In the genomic region with DNA sequence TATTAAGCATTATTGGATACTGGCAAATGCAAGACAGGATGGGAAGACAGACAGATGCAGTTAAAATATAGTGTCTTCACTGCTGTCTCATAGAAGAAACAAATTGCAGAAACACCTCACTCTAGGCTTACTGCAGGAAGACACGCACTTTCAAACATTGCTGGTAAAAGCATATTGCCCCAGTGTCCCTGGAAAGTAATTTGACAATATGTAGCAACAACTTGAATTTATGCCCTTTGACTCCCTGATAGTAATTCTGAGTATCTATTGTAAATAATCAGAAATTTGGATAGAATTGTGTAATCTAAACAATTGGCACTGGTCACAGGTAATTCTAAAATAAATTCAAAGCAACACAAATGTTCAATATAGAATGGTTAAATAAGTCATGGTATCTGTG, we compare ENCODE assay signal across 23 cellular contexts.
DNase-seq lines count a peak whose midpoint lies in the region; ATAC-seq, FAIRE-seq and TF ChIP-seq lines count a peak whose summit lies in the region.
"Had no signal": no experiment of that assay in that cellular context is flagged by ENCODE, and none has a peak within 500 bp of the region (broad histone marks: within the 10 kb centered on the region; RNA-seq: fewer than 3 reads in every experiment).

No MANE protein-coding gene starts in this region.

- CTCF ChIA-PET in HepG2 (lab: Yijun Ruan, JAX; ENCODE audit: low intra/inter-chr PET ratio, low total read pairs): no interaction called here
- CTCF ChIA-PET in K562 (lab: Yijun Ruan, JAX; ENCODE audit: low intra/inter-chr PET ratio): no interaction called here
- CTCF ChIA-PET in OCI-LY7 (lab: Charles Lee; ENCODE audit: unreplicated experiment): no interaction called here

- 56% methylated on average over 1 of the region's 1 CpG for WGBS in liver
- WGBS in HepG2 (ENCODE audit: low lambda C conversion rate): 95% methylated on average over 1 of the region's 1 CpG
- 64% methylated on average over 1 of the region's 1 CpG for WGBS in K562 (ENCODE audit: insufficient coverage, low coverage, missing lambda C conversion rate)

- H3K9me1 ChIP-seq in K562 (ENCODE audit: control insufficient read depth, insufficient read depth, low read length): no peaks in the 10 kb centered on the region

- POLR2A ChIA-PET in HepG2 (lab: Yijun Ruan, JAX): no interaction called here
- POLR2A ChIA-PET in K562 (lab: Yijun Ruan, JAX): no interaction called here
- POLR2A ChIA-PET in OCI-LY7 (lab: Charles Lee): interaction anchor here (0.6 to 1.8 kb wide), 5 partner anchors 42 to 306 kb away, joined by 3 to 11 read pairs (median 3); partner anchors contain the start of gene MSL2

- in situ Hi-C loops in HepG2 (cut with HindIII; ENCODE audit: extremely low pct_ligation_motif_present, low pct_unique_long_range_greater_than_20kb) (no loop called here), K562 (cut with MboI) (no loop called here)

- H3K9ac ChIP-seq in liver (ENCODE audit: low read depth in 1 of 2, low read length in 2 of 2) (no peak overlapping the region), HepG2 (ENCODE audit: insufficient read depth, low read depth, low read length) (no peak overlapping the region), K562 (ENCODE audit: insufficient read depth in 1 of 2, low read depth in 2 of 2, low read length in 2 of 2) (no peak overlapping the region; a peak in 1 of 4 replicates)

- H3K9me3 ChIP-seq in liver (ENCODE audit: control insufficient read depth in 4 of 4, low read length in 3 of 4) (no peaks in the 10 kb centered on the region), HepG2 (ENCODE audit: low read length) (no peaks in the 10 kb centered on the region), KOPT-K1 (ENCODE audit: insufficient read depth, low read length, poor library complexity, severe bottlenecking) (no peaks in the 10 kb centered on the region), K562 (replicated peaks; ENCODE audit: control insufficient read depth, insufficient read depth, low read depth, low read length) (no peaks in the 10 kb centered on the region), mucosa of descending colon (no peaks in the 10 kb centered on the region), OCI-LY7 (ENCODE audit: low read length) (no peaks in the 10 kb centered on the region)
- H3K9me3 ChIP-seq: A549, BE2C had no signal

- H3K27me3 ChIP-seq in liver (ENCODE audit: control insufficient read depth in 4 of 4, insufficient read depth in 4 of 4, low read length in 3 of 4) (no peaks in the 10 kb centered on the region), HepG2 (ENCODE audit: control insufficient read depth in 1 of 2, insufficient read depth in 2 of 2, low read length in 2 of 2) (no peaks in the 10 kb centered on the region), K562 (ENCODE audit: control insufficient read depth in 2 of 2, insufficient read depth in 2 of 2, low read length in 2 of 2) (no peaks in the 10 kb centered on the region)
- H3K27me3 ChIP-seq: BE2C had no signal

- H4K20me1 ChIP-seq in HepG2 (ENCODE audit: insufficient read depth, low read length): no peaks in the 10 kb centered on the region
- H4K20me1 ChIP-seq in K562 (replicated peaks; ENCODE audit: control insufficient read depth, insufficient read depth, low read length): no peaks in the 10 kb centered on the region
- no peaks in the 10 kb centered on the region for H4K20me1 ChIP-seq in OCI-LY7 (ENCODE audit: insufficient read depth, low read length)

- H3K27ac ChIP-seq in liver (ENCODE audit: low read depth in 1 of 2, low read length in 2 of 2) (no peak overlapping the region), HepG2 (ENCODE audit: extremely low read length, insufficient read depth, low read length) (no peak overlapping the region), KOPT-K1 (ENCODE audit: low read depth, low read length, poor library complexity, severe bottlenecking) (peak overlapping the region; percentile 76), K562 (ENCODE audit: extremely low read depth, low read depth, low read length) (peak overlapping the region; percentile 21; the same call in 2 of the 3 replicates), OCI-LY7 (ENCODE audit: low read depth, low read length, poor library complexity, severe bottlenecking) (no peak overlapping the region)
- H3K27ac ChIP-seq: A549 had no signal

- no peak for FAIRE-seq in HepG2 (lab: Jason Lieb, UNC)
- no peak for FAIRE-seq in K562 (lab: Jason Lieb, UNC)
- FAIRE-seq: A549, GM12878, H54 had no signal

- DNase-seq in HepG2 (ENCODE audit: low spot score) (no peak), K562 (ENCODE audit: extremely low read depth in 1 of 4, low spot score in 3 of 4) (no peak), mucosa of descending colon (no peak), OCI-LY7 (ENCODE audit: low spot score) (no peak), kidney glomerular epithelial cell (lab: John Stamatoyannopoulos, UW) (no peak)
- DNase-seq: 8988T; ACHN; AML-193; BE2C; C1 segment of cervical spinal cord; Calu3; CD4-positive, alpha-beta memory T cell; COR-L47; DMS53; DMS79 treated with DMSO at 0.1 percent for 48 hours; GDM1; GOT3; HCEC 1CT had no signal

- TF ChIP-seq CTCF in liver (IDR thresholded peaks at IDR 0.05; ENCODE audit: low read depth, low read length, missing input control) (no peak), HepG2 (CRISPR knock-in tag; IDR thresholded peaks at IDR 0.05) (no peak), K562 (IDR thresholded peaks at IDR 0.05 in 2 of 3, conservative IDR thresholded peaks at IDR 0.05 in 1 of 3; ENCODE audit: insufficient read depth in 2 of 3, low read depth in 1 of 3, low read length in 3 of 3) (no peak), mucosa of descending colon (IDR thresholded peaks at IDR 0.05) (no peak), OCI-LY7 (conservative IDR thresholded peaks at IDR 0.05; ENCODE audit: low read length) (no peak)

- intact Hi-C loops in HepG2 (cut with micrococcal nuclease; ENCODE audit: unreplicated experiment): no loop called here
- intact Hi-C loops in K562 (cut with micrococcal nuclease): no loop called here
- intact Hi-C loops in mucosa of descending colon (cut with DNase I, micrococcal nuclease): no loop called here
- intact Hi-C loops in OCI-LY7 (cut with micrococcal nuclease; ENCODE audit: unreplicated experiment): no loop called here

- H3K4me2 ChIP-seq in HepG2 (ENCODE audit: low read depth, low read length) (no peak overlapping the region), K562 (ENCODE audit: insufficient read depth, low read length) (no peak overlapping the region), OCI-LY7 (ENCODE audit: low read length) (no peak overlapping the region)
- H3K4me2 ChIP-seq: A549 had no signal

- H3K36me3 ChIP-seq in liver (ENCODE audit: control insufficient read depth in 4 of 4, insufficient read depth in 3 of 4, low read depth in 1 of 4, low read length in 3 of 4) (no peaks in the 10 kb centered on the region), HepG2 (replicated peaks in 1 of 2; ENCODE audit: control insufficient read depth in 1 of 2, insufficient read depth in 2 of 2, low read length in 2 of 2) (no peaks in the 10 kb centered on the region), KOPT-K1 (ENCODE audit: insufficient read depth, low read length) (no peaks in the 10 kb centered on the region), K562 (ENCODE audit: control insufficient read depth, insufficient read depth, low read length) (no peaks in the 10 kb centered on the region), mucosa of descending colon (ENCODE audit: low read depth) (no peaks in the 10 kb centered on the region), OCI-LY7 (ENCODE audit: insufficient read depth, low read length) (no peaks in the 10 kb centered on the region)
- H3K36me3 ChIP-seq: BE2C had no signal

- no peak for ATAC-seq in HepG2
- no peak for ATAC-seq in K562
- ATAC-seq in mucosa of descending colon: no peak
- ATAC-seq: A549, GM12878 had no signal

- H3K4me1 ChIP-seq in liver (ENCODE audit: control insufficient read depth in 4 of 4, insufficient read depth in 4 of 4, low read length in 3 of 4) (peaks cover 0 to 7% (median 4%) of the 10 kb centered on the region in 4 donors), HepG2 (ENCODE audit: insufficient read depth, low read length) (no peaks in the 10 kb centered on the region), K562 (replicated peaks in 1 of 2; ENCODE audit: control insufficient read depth in 2 of 2, insufficient read depth in 2 of 2, low read length in 2 of 2) (peaks cover 6 to 18% of the 10 kb centered on the region in 2 experiments; a peak in 4 of 5 replicates), mucosa of descending colon (ENCODE audit: low read depth) (no peaks in the 10 kb centered on the region), OCI-LY7 (ENCODE audit: insufficient read depth, low read length, poor library complexity, severe bottlenecking) (no peaks in the 10 kb centered on the region)
- H3K4me1 ChIP-seq: A549 had no signal

- H2AFZ ChIP-seq in HepG2 (ENCODE audit: low read length) (no peak overlapping the region), K562 (ENCODE audit: low read depth, low read length) (peak overlapping the region; percentile 52; the same call in 1 of the 2 replicates), OCI-LY7 (ENCODE audit: low read length) (no peak overlapping the region)

- H3K9me2 ChIP-seq in OCI-LY7 (ENCODE audit: insufficient read depth, low read length): no peaks in the 10 kb centered on the region

- TF ChIP-seq POLR2A in HepG2 (IDR thresholded peaks at IDR 0.05; ENCODE audit: insufficient read depth in 1 of 2, low read depth in 2 of 2, low read length in 2 of 2) (no peak), K562 (conservative IDR thresholded peaks at IDR 0.05) (no peak)

- no peaks in the 10 kb centered on the region for H3K79me2 ChIP-seq in HepG2 (ENCODE audit: insufficient read depth, low read length)
- no peaks in the 10 kb centered on the region for H3K79me2 ChIP-seq in K562 (ENCODE audit: control insufficient read depth, insufficient read depth, low read length)
- H3K79me2 ChIP-seq in OCI-LY7 (ENCODE audit: insufficient read depth, low read depth, low read length): no peaks in the 10 kb centered on the region

- no peak overlapping the region for H3K4me3 ChIP-seq in liver (ENCODE audit: low read depth in 1 of 3, low read length in 3 of 3)
- no peak overlapping the region for H3K4me3 ChIP-seq in HepG2 (replicated peaks in 1 of 3; ENCODE audit: insufficient read depth in 1 of 3, low read depth in 2 of 3, low read length in 3 of 3)
- H3K4me3 ChIP-seq in K562: no peak overlapping the region
- H3K4me3 ChIP-seq in mucosa of descending colon: no peak overlapping the region
- no peak overlapping the region for H3K4me3 ChIP-seq in OCI-LY7 (ENCODE audit: low read depth, low read length, poor library complexity, severe bottlenecking)
- H3K4me3 ChIP-seq: A549, GM12878 had no signal

- TF ChIP-seq EP300 in HepG2 (IDR thresholded peaks at IDR 0.05; ENCODE audit: low read depth in 2 of 2, low read length in 2 of 2): no peak
- no peak for TF ChIP-seq EP300 in HepG2 (CRISPR knock-in tag; IDR thresholded peaks at IDR 0.05; ENCODE audit: borderline replicate concordance)
- no peak for TF ChIP-seq EP300 in K562 (IDR thresholded peaks at IDR 0.05; ENCODE audit: low read length)

- TF ChIP-seq RAD21 in liver (IDR thresholded peaks at IDR 0.05): peak in 1 of 2 donors; percentile 25
- no peak for TF ChIP-seq RAD21 in HepG2 (CRISPR knock-in tag; IDR thresholded peaks at IDR 0.05)
- no peak for TF ChIP-seq RAD21 in K562 (CRISPR knock-in tag; conservative IDR thresholded peaks at IDR 0.05 in 1 of 2, IDR thresholded peaks at IDR 0.05 in 1 of 2)

- BruUV-seq in HepG2 (replicated peaks; lab: Mats Ljungman, UMichigan): no TSS peak
- BruUV-seq in K562 (replicated peaks; lab: Mats Ljungman, UMichigan): no TSS peak
- no TSS peak for BruUV-seq in OCI-LY7 (replicated peaks; lab: Mats Ljungman, UMichigan)

Comparison
In these comparisons a context has a peak if more than half of its experiments do, and no peak if none do; other contexts are left out.
1. H3K27ac ChIP-seq: peak in KOPT-K1 (single experiment) and K562 (single experiment); none in liver (0 of 2), HepG2 (single experiment) and OCI-LY7 (single experiment).